8 cellular contexts compared by ENCODE assay signal in the genomic region with DNA sequence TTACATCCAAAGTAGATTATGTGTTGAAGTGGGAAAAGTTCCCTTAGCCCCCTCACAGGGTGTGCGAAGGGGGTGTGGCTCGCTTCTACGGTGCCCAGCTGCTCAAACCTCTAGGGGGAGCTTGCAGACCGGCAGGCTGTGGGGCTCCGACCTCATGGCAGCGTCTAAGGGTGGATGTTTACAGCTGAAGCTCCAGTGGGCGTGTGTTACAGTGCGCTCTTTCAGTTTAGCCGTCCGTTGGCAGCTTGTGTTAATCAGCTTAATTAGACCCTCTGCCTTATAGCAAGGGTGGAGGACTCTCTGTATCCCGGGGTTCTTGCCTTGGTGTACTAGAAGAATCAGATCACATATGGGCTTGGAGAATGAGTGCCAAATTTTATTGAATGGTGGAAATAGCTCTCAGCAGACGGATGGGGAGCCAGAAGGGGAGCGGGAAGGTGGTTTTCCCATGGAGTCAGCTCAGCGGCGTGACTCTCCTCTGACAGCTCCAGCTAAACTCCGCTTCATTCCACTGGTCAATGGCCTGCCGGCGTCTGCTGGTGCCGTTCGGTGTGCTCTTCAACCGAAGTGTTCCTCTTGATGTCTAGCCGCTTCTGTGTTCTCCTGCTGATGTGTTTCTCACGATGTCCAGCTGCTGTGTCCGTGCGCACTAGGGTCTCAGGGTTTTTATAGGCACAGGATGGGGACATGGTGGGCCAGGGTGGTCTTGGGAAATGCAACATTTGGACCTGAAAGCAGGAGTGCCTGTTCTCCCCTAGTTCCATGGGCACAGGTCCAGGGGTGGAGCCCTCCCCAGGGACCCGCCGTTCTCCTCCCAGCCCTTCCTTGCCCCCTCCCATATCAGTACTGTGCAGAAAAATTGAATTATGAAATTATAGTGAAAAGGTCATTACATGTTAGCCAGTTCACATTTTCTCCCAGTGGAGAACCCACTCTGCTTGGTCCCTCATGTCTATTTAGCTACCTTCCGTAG. TPM values are rescaled to one million over a fixed set of nuclear protein-coding genes. Genes with fewer than 3 reads are reported as not detected.
DNase-seq lines count a peak whose midpoint lies in the region; ATAC-seq and TF ChIP-seq lines count a peak whose summit lies in the region.

No MANE protein-coding gene starts in this region.

- H3K36me3 ChIP-seq in KMS-11 (ENCODE audit: insufficient read depth) (no peaks in the 10 kb centered on the region), lower lobe of right lung (no peaks in the 10 kb centered on the region)

- intact Hi-C loops in lower lobe of right lung (cut with DNase I) = loop anchor here (10.0 kb wide), 1 partner anchor 125 kb away; no protein-coding TSS in a partner anchor

- H3K4me2 ChIP-seq in KMS-11 = peak overlapping the region; percentile 25; the same call in 1 of the 2 replicates

- no peak overlapping the region for H3K9ac ChIP-seq in KMS-11

- TF ChIP-seq CTCF in KMS-11 (conservative IDR thresholded peaks at IDR 0.05; ENCODE audit: low read depth, low read length) = peak; percentile 45
- TF ChIP-seq CTCF in choroid plexus epithelial cell (conservative IDR thresholded peaks at IDR 0.05; ENCODE audit: low read depth, low read length) = peak; percentile 89
- TF ChIP-seq CTCF in lower lobe of right lung (IDR thresholded peaks at IDR 0.05) = no peak

- H2AFZ ChIP-seq in KMS-11 (ENCODE audit: low read depth) = peak overlapping the region; percentile 64; the same call in 1 of the 2 replicates

- peak; percentile 2 for DNase-seq in NCI-H2029 (lab: John Stamatoyannopoulos, UW)
- no peak for DNase-seq in NCI-H2029 treated with DMSO at 0.1 percent for 48 hours (lab: John Stamatoyannopoulos, UW)
- DNase-seq in choroid plexus epithelial cell (ENCODE audit: low read depth) = peak; percentile 77
- DNase-seq in lower lobe of right lung = peak; percentile 66
- peak; percentile 11 for DNase-seq in stromal cell of bone marrow (ENCODE audit: low read depth)

- H3K27me3 ChIP-seq in KMS-11 (ENCODE audit: insufficient read depth, low read depth) (no peaks in the 10 kb centered on the region), lower lobe of right lung (ENCODE audit: low read depth) (peaks cover 4% of the 10 kb centered on the region)

- peak; percentile 72 for ATAC-seq in GM21825 (IDR thresholded peaks at IDR 0.05; ENCODE audit: unreplicated experiment)
- ATAC-seq in SK-N-SH treated with all-trans-retinoic acid at 6 μM for 48 hours = peak; percentile 98
- ATAC-seq in lower lobe of right lung = peak; percentile 87 to 88

- H3K4me3 ChIP-seq in KMS-11 (IDR thresholded peaks at IDR 0.05; ENCODE audit: insufficient read depth, low read depth, low read length) = no peak overlapping the region
- H3K4me3 ChIP-seq in choroid plexus epithelial cell (ENCODE audit: low read depth, low read length) = peak overlapping the region; percentile 27
- H3K4me3 ChIP-seq in lower lobe of right lung = peak overlapping the region; percentile 22

- H3K9me3 ChIP-seq in lower lobe of right lung = no peaks in the 10 kb centered on the region

- H3K27ac ChIP-seq in KMS-11 = no peak overlapping the region
- H3K27ac ChIP-seq in lower lobe of right lung = no peak overlapping the region

- H4K20me1 ChIP-seq in KMS-11 (ENCODE audit: insufficient read depth) = no peaks in the 10 kb centered on the region

- H3K79me2 ChIP-seq in KMS-11 (ENCODE audit: insufficient read depth, low read depth) = no peaks in the 10 kb centered on the region

- peaks cover 9% of the 10 kb centered on the region for H3K4me1 ChIP-seq in KMS-11 (ENCODE audit: low read depth, poor library complexity, severe bottlenecking)
- H3K4me1 ChIP-seq in lower lobe of right lung = peaks cover 9% of the 10 kb centered on the region

TF ChIP-seq in SK-N-SH treated with all-trans-retinoic acid at 6 μM for 48 hours, 23 proteins besides CTCF, POLR2A, EP300 and RAD21:
- TF ChIP-seq ZNF70 (CRISPR knock-in tag; IDR thresholded peaks at IDR 0.05) (no peak), OSR1 (CRISPR knock-in tag; IDR thresholded peaks at IDR 0.05) (no peak), ZFP3 (CRISPR knock-in tag; IDR thresholded peaks at IDR 0.05) (no peak), BACH2 (CRISPR knock-in tag; IDR thresholded peaks at IDR 0.05; ENCODE audit: borderline replicate concordance) (no peak), ESRRG (CRISPR knock-in tag; IDR thresholded peaks at IDR 0.05) (no peak), TOX (CRISPR knock-in tag; IDR thresholded peaks at IDR 0.05; ENCODE audit: borderline replicate concordance) (no peak), GLIS3 (CRISPR knock-in tag; IDR thresholded peaks at IDR 0.05) (no peak), ARNTL (CRISPR knock-in tag; IDR thresholded peaks at IDR 0.05; ENCODE audit: borderline replicate concordance, low read depth) (no peak), ISL1 (CRISPR knock-in tag; IDR thresholded peaks at IDR 0.05) (no peak), PPARA (CRISPR knock-in tag; IDR thresholded peaks at IDR 0.05; ENCODE audit: borderline replicate concordance) (no peak), TCF4 (CRISPR knock-in tag; IDR thresholded peaks at IDR 0.05; ENCODE audit: borderline replicate concordance) (no peak), CSDC2 (CRISPR knock-in tag; IDR thresholded peaks at IDR 0.05) (no peak), ZC3H10 (CRISPR knock-in tag; IDR thresholded peaks at IDR 0.05) (no peak)
- TF ChIP-seq, protein P1, sequence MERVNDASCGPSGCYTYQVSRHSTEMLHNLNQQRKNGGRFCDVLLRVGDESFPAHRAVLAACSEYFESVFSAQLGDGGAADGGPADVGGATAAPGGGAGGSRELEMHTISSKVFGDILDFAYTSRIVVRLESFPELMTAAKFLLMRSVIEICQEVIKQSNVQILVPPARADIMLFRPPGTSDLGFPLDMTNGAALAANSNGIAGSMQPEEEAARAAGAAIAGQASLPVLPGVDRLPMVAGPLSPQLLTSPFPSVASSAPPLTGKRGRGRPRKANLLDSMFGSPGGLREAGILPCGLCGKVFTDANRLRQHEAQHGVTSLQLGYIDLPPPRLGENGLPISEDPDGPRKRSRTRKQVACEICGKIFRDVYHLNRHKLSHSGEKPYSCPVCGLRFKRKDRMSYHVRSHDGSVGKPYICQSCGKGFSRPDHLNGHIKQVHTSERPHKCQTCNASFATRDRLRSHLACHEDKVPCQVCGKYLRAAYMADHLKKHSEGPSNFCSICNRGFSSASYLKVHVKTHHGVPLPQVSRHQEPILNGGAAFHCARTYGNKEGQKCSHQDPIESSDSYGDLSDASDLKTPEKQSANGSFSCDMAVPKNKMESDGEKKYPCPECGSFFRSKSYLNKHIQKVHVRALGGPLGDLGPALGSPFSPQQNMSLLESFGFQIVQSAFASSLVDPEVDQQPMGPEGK (CRISPR knock-in tag; IDR thresholded peaks at IDR 0.05; ENCODE audit: borderline replicate concordance) = no peak
- TF ChIP-seq, protein P2, sequence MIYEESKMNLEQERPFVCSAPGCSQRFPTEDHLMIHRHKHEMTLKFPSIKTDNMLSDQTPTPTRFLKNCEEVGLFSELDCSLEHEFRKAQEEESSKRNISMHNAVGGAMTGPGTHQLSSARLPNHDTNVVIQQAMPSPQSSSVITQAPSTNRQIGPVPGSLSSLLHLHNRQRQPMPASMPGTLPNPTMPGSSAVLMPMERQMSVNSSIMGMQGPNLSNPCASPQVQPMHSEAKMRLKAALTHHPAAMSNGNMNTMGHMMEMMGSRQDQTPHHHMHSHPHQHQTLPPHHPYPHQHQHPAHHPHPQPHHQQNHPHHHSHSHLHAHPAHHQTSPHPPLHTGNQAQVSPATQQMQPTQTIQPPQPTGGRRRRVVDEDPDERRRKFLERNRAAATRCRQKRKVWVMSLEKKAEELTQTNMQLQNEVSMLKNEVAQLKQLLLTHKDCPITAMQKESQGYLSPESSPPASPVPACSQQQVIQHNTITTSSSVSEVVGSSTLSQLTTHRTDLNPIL (CRISPR knock-in tag; IDR thresholded peaks at IDR 0.05; ENCODE audit: low read depth) = no peak
- TF ChIP-seq, protein P3, sequence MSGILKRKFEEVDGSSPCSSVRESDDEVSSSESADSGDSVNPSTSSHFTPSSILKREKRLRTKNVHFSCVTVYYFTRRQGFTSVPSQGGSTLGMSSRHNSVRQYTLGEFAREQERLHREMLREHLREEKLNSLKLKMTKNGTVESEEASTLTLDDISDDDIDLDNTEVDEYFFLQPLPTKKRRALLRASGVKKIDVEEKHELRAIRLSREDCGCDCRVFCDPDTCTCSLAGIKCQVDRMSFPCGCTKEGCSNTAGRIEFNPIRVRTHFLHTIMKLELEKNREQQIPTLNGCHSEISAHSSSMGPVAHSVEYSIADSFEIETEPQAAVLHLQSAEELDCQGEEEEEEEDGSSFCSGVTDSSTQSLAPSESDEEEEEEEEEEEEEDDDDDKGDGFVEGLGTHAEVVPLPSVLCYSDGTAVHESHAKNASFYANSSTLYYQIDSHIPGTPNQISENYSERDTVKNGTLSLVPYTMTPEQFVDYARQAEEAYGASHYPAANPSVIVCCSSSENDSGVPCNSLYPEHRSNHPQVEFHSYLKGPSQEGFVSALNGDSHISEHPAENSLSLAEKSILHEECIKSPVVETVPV (CRISPR knock-in tag; IDR thresholded peaks at IDR 0.05) = no peak

RNA-seq across cellular contexts. Expression of gene OR10G7, which starts 28.6 kb away (rescaled TPM):
- total RNA-seq in lower lobe of right lung = not detected

RNA-seq across cellular contexts. Expression of gene OR10G8, which starts 43.1 kb away (rescaled TPM):
- total RNA-seq in lower lobe of right lung = not detected

RNA-seq across cellular contexts. Expression of gene VWA5A, which starts 45.5 kb away (rescaled TPM):
- total RNA-seq in lower lobe of right lung = 37.9 TPM

RNA-seq across cellular contexts. Expression of gene OR10G9, which starts 46.9 kb away (rescaled TPM):
- total RNA-seq in lower lobe of right lung = not detected

RNA-seq across cellular contexts. Expression of gene OR10G4, which starts 56.9 kb away (rescaled TPM):
- total RNA-seq in lower lobe of right lung = not detected
